8 cellular contexts compared by ENCODE assay signal in genomic region chr2:218395456-218395825, GRCh38. TPM values are rescaled to one million over a fixed set of nuclear protein-coding genes. Genes with fewer than 3 reads are reported as not detected.
DNase-seq lines count a peak whose midpoint lies in the region; ATAC-seq and TF ChIP-seq lines count a peak whose summit lies in the region.

No MANE protein-coding gene starts in this region.

- H3K27me3 ChIP-seq in RWPE2 (ENCODE audit: insufficient read depth, poor library complexity, severe bottlenecking) (no peaks in the 10 kb centered on the region), esophagus muscularis mucosa (no peaks in the 10 kb centered on the region)

- H3K9me3 ChIP-seq in ES-I3 (ENCODE audit: control insufficient read depth, insufficient read depth, low read length): no peaks in the 10 kb centered on the region
- no peaks in the 10 kb centered on the region for H3K9me3 ChIP-seq in RWPE2 (ENCODE audit: severe bottlenecking)
- no peaks in the 10 kb centered on the region for H3K9me3 ChIP-seq in esophagus muscularis mucosa

- no peak for TF ChIP-seq EP300 in esophagus muscularis mucosa (IDR thresholded peaks at IDR 0.05)

- WGBS in esophagus muscularis mucosa: 29% methylated on average over 16 of the region's 16 CpGs

- H3K27ac ChIP-seq in RWPE2 (ENCODE audit: poor library complexity, severe bottlenecking) (peak overlapping the region; percentile 96), esophagus muscularis mucosa (replicated peaks in 1 of 4) (peak overlapping the region; percentile 98 to 100 (median 100))

- H3K9me3 Mint-ChIP-seq in progenitor cell of endocrine pancreas (ENCODE audit: low read depth): no peaks in the 10 kb centered on the region

- TF ChIP-seq CTCF in RWPE2 (IDR thresholded peaks at IDR 0.05; ENCODE audit: poor library complexity, severe bottlenecking): no peak
- no peak for TF ChIP-seq CTCF in esophagus muscularis mucosa (IDR thresholded peaks at IDR 0.05)
- no peak for TF ChIP-seq CTCF in progenitor cell of endocrine pancreas (IDR thresholded peaks at IDR 0.05; ENCODE audit: unreplicated experiment)

- ATAC-seq in RWPE2 (ENCODE audit: low read depth) (no peak), HG03469 (IDR thresholded peaks at IDR 0.05; ENCODE audit: unreplicated experiment) (no peak)

- peaks cover 14% of the 10 kb centered on the region for H3K4me1 Mint-ChIP-seq in progenitor cell of endocrine pancreas (ENCODE audit: low read depth)

- H3K36me3 ChIP-seq in ES-I3 (ENCODE audit: insufficient read depth, low read length) (no peaks in the 10 kb centered on the region), RWPE2 (ENCODE audit: low read depth) (no peaks in the 10 kb centered on the region), esophagus muscularis mucosa (no peaks in the 10 kb centered on the region)

- H3K36me3 Mint-ChIP-seq in progenitor cell of endocrine pancreas (ENCODE audit: insufficient read depth): no peaks in the 10 kb centered on the region

- H3K4me1 ChIP-seq in ES-I3 (ENCODE audit: insufficient read depth, low read length) (no peaks in the 10 kb centered on the region; the same call in 1 of the 2 replicates), RWPE2 (ENCODE audit: insufficient read depth, poor library complexity, severe bottlenecking) (no peaks in the 10 kb centered on the region), esophagus muscularis mucosa (peaks cover 14 to 36% (median 34%) of the 10 kb centered on the region in 4 donors)

- DNase-seq in RWPE2 (ENCODE audit: low spot score) (no peak), esophagus muscularis mucosa (ENCODE audit: extremely low spot score) (no peak), progenitor cell of endocrine pancreas (ENCODE audit: low spot score, unreplicated experiment) (no peak), NCI-H187 (lab: John Stamatoyannopoulos, UW) (no peak), DMS153 treated with DMSO at 0.1 percent for 48 hours (lab: John Stamatoyannopoulos, UW; ENCODE audit: unreplicated experiment) (no peak), NCI-H226 (no peak)

- H3K27ac Mint-ChIP-seq in progenitor cell of endocrine pancreas: peak overlapping the region; percentile 81

- intact Hi-C loops in esophagus muscularis mucosa (cut with DNase I): loop anchor here (5.0 kb wide), 1 partner anchor 123 kb away; the partner anchor contains the start of genes AAMP and PNKD

- peak overlapping the region; percentile 99 for H3K9ac ChIP-seq in ES-I3 (ENCODE audit: low read depth, low read length)

- peak overlapping the region; percentile 76 for H3K4me3 Mint-ChIP-seq in progenitor cell of endocrine pancreas (ENCODE audit: low read depth)

- no peak for TF ChIP-seq POLR2A in esophagus muscularis mucosa (IDR thresholded peaks at IDR 0.05; ENCODE audit: low read depth)

- peak overlapping the region; percentile 73 for H3K4me3 ChIP-seq in RWPE2 (ENCODE audit: severe bottlenecking)
- peak overlapping the region; percentile 88 to 96 (median 93) for H3K4me3 ChIP-seq in esophagus muscularis mucosa

- H3K27me3 Mint-ChIP-seq in progenitor cell of endocrine pancreas: no peaks in the 10 kb centered on the region

RNA-seq across cellular contexts. Expression of gene CTDSP1, which starts 4.2 kb away (rescaled TPM):
- 100 to 1,000 TPM; 121 to 176 (median 137) TPM for total RNA-seq in esophagus muscularis mucosa
- total RNA-seq in progenitor cell of endocrine pancreas: 102 and 108 TPM in 2 replicates

RNA-seq across cellular contexts. Expression of gene SLC11A1, which starts 13.4 kb away (rescaled TPM):
- total RNA-seq in esophagus muscularis mucosa: 10 to 100 TPM in 2 of 4 donors, 1 to 10 TPM in 2; 5.6 to 38.1 (median 20.7) TPM
- 0.33 and 0.34 TPM in 2 replicates for total RNA-seq in progenitor cell of endocrine pancreas

RNA-seq across cellular contexts. Expression of gene VIL1, which starts 23.5 kb away (rescaled TPM):
- total RNA-seq in esophagus muscularis mucosa (under 1 TPM in 1 of 4 donors, not detected in 3; 0.86 TPM), progenitor cell of endocrine pancreas (281 and 305 TPM in 2 replicates)

RNA-seq across cellular contexts. Expression of gene CATIP, which starts 38.8 kb away (rescaled TPM):
- total RNA-seq in esophagus muscularis mucosa (not detected), progenitor cell of endocrine pancreas (3.3 and 3.8 TPM in 2 replicates)

Comparison
In these comparisons a context has a peak if more than half of its experiments do, and no peak if none do; other contexts are left out.
1. RNA of gene VIL1, which starts 23.5 kb away (total RNA-seq): 281 to 305 TPM in progenitor cell of endocrine pancreas; 0.86 TPM in esophagus muscularis mucosa; every median in the first group is over 100 times any median in the second.